14 cellular contexts compared by ENCODE assay signal in genomic region chr4:87527446-87528240, GRCh38. TPM values are rescaled to one million over a fixed set of nuclear protein-coding genes. Genes with fewer than 3 reads are reported as not detected.
DNase-seq lines count a peak whose midpoint lies in the region; TF ChIP-seq lines count a peak whose summit lies in the region.
"Had no signal": no experiment of that assay in that cellular context is flagged by ENCODE, and none has a peak within 500 bp of the region (broad histone marks: within the 10 kb centered on the region; RNA-seq: fewer than 3 reads in every experiment).

No MANE protein-coding gene starts in this region.

- TF ChIP-seq CTCF in breast epithelium (IDR thresholded peaks at IDR 0.05) (no peak), mammary epithelial cell (conservative IDR thresholded peaks at IDR 0.05 in 1 of 2, IDR thresholded peaks at IDR 0.05 in 1 of 2; ENCODE audit: extremely low read depth in 1 of 2, insufficient read depth in 1 of 2, low read depth in 1 of 2, low read length in 2 of 2) (no peak), left ventricle myocardium inferior (IDR thresholded peaks at IDR 0.05; ENCODE audit: borderline replicate concordance) (no peak), prostate gland (IDR thresholded peaks at IDR 0.05) (no peak)

- H3K4me1 ChIP-seq in breast epithelium, result no peaks in the 10 kb centered on the region
- H3K4me1 ChIP-seq in mammary epithelial cell (ENCODE audit: insufficient read depth, low read length), result peaks cover 34% of the 10 kb centered on the region
- H3K4me1 ChIP-seq in left ventricle myocardium inferior, result peaks cover 76% of the 10 kb centered on the region
- no peaks in the 10 kb centered on the region for H3K4me1 ChIP-seq in prostate gland (replicated peaks)

- dilution Hi-C loops in mammary epithelial cell (cut with HindIII; ENCODE audit: low sequenced_read_pairs), result no loop called here

- H3K9me3 ChIP-seq in breast epithelium, result peaks cover 0 to 8% of the 10 kb centered on the region in 2 donors
- peaks cover 7% of the 10 kb centered on the region for H3K9me3 ChIP-seq in mammary epithelial cell (replicated peaks; ENCODE audit: insufficient read depth, low read length)
- H3K9me3 ChIP-seq in left ventricle myocardium inferior (replicated peaks), result peaks cover 11% of the 10 kb centered on the region
- no peaks in the 10 kb centered on the region for H3K9me3 ChIP-seq in prostate gland

- WGBS in mammary epithelial cell (ENCODE audit: low coverage, missing lambda C conversion rate), result 54% methylated on average over 2 of the region's 2 CpGs
- WGBS in prostate gland, result 11% methylated on average over 2 of the region's 2 CpGs

- H3K79me2 ChIP-seq in mammary epithelial cell (ENCODE audit: insufficient read depth, low read length), result no peaks in the 10 kb centered on the region

- peak overlapping the region; percentile 47 to 65 (median 51) for H3K4me3 ChIP-seq in breast epithelium
- H3K4me3 ChIP-seq in mammary epithelial cell (replicated peaks in 1 of 3; ENCODE audit: insufficient read depth in 1 of 3, low read depth in 2 of 3, low read length in 3 of 3), result no peak overlapping the region
- H3K4me3 ChIP-seq in left ventricle myocardium inferior, result peak overlapping the region; percentile 63
- H3K4me3 ChIP-seq in prostate gland, result peak overlapping the region; percentile 30 to 31
- H3K4me3 ChIP-seq: GM12878 had no signal

- no peak overlapping the region for H3K9ac ChIP-seq in mammary epithelial cell (ENCODE audit: insufficient read depth, low read length)

- DNase-seq in breast epithelium (ENCODE audit: low spot score in 2 of 2) (no peak), mammary epithelial cell (no peak), left ventricle myocardium inferior (peak; percentile 28), prostate gland (ENCODE audit: low spot score) (peak; percentile 33), HPDE6-E6E7 (ENCODE audit: extremely low spot score) (no peak), NCI-H446 (lab: John Stamatoyannopoulos, UW) (no peak), HK-2 (ENCODE audit: unreplicated experiment) (no peak), DMS 273 (lab: John Stamatoyannopoulos, UW; ENCODE audit: unreplicated experiment) (no peak)
- DNase-seq: amniotic stem cell; KG1; NCI-H2081; stimulated activated naive CD4-positive, alpha-beta T cell treated with Interleukin-2 at 50 U/mL for 16 hours had no signal

- intact Hi-C loops in breast epithelium (cut with DNase I; ENCODE audit: low total_unique reads), result no loop called here
- intact Hi-C loops in mammary epithelial cell (cut with micrococcal nuclease), result no loop called here
- intact Hi-C loops in left ventricle myocardium inferior (cut with micrococcal nuclease), result no loop called here
- intact Hi-C loops in prostate gland (cut with DNase I), result loop anchor here (10.0 kb wide), 1 partner anchor 757 kb away; the partner anchor contains the start of gene PPM1K

- no peak overlapping the region for H3K4me2 ChIP-seq in mammary epithelial cell (ENCODE audit: insufficient read depth, low read depth, low read length)

- H3K27me3 ChIP-seq in breast epithelium (no peaks in the 10 kb centered on the region), mammary epithelial cell (ENCODE audit: insufficient read depth, low read length) (no peaks in the 10 kb centered on the region), left ventricle myocardium inferior (ENCODE audit: low read depth) (no peaks in the 10 kb centered on the region), prostate gland (replicated peaks; ENCODE audit: insufficient read depth) (no peaks in the 10 kb centered on the region)

- no TSS peak for BruUV-seq in mammary epithelial cell (replicated peaks; lab: Mats Ljungman, UMichigan)

- H3K36me3 ChIP-seq in breast epithelium (no peaks in the 10 kb centered on the region), mammary epithelial cell (ENCODE audit: insufficient read depth, low read length) (no peaks in the 10 kb centered on the region), left ventricle myocardium inferior (peaks cover 20% of the 10 kb centered on the region), prostate gland (no peaks in the 10 kb centered on the region)

- H3K27ac ChIP-seq in breast epithelium, result peak overlapping the region; percentile 82 to 89
- no peak overlapping the region for H3K27ac ChIP-seq in mammary epithelial cell (ENCODE audit: insufficient read depth, low read depth, low read length)
- H3K27ac ChIP-seq in left ventricle myocardium inferior (replicated peaks), result peak overlapping the region; percentile 93
- H3K27ac ChIP-seq in prostate gland, result peak overlapping the region; percentile 88
- H3K27ac ChIP-seq: epithelial cell of prostate had no signal

- in situ Hi-C loops in mammary epithelial cell (cut with MboI; ENCODE audit: low sequenced_read_pairs in 2 of 2), result no loop called here

- CTCF ChIA-PET in mammary epithelial cell (lab: Charles Lee; ENCODE audit: low non-redundant PET), result no interaction called here

- no peaks in the 10 kb centered on the region for H4K20me1 ChIP-seq in mammary epithelial cell (ENCODE audit: insufficient read depth, low read length)

- TF ChIP-seq POLR2A in breast epithelium (IDR thresholded peaks at IDR 0.05) (no peak), prostate gland (IDR thresholded peaks at IDR 0.05) (no peak)

- no peak overlapping the region for H2AFZ ChIP-seq in mammary epithelial cell (ENCODE audit: low read depth, low read length)

RNA-seq across cellular contexts. Expression of gene SPARCL1, which starts 1.5 kb away (rescaled TPM):
- 100 to 1,000 TPM; 368 to 408 (median 371) TPM for total RNA-seq in breast epithelium
- 1 to 10 TPM in 1 of 2 donors, not detected in 1; 1.2 TPM for total RNA-seq in mammary epithelial cell
- 0.01 TPM for polyA plus RNA-seq in mammary epithelial cell
- not detected for polyA minus RNA-seq in mammary epithelial cell
- total RNA-seq in left ventricle myocardium inferior, result 292 TPM
- 100 to 1,000 TPM; 248 to 377 TPM for total RNA-seq in prostate gland

Comparison
In these comparisons a context has a peak if more than half of its experiments do, and no peak if none do; other contexts are left out.
1. H3K4me3 ChIP-seq: peak in breast epithelium (3 of 3), left ventricle myocardium inferior (single experiment) and prostate gland (2 of 2); none in mammary epithelial cell (0 of 3).
2. RNA of gene SPARCL1, which starts 1.5 kb away (total RNA-seq): 248 to 377 TPM in prostate gland, 368 to 408 TPM in breast epithelium and 292 TPM in left ventricle myocardium inferior (single experiment); 1.2 TPM in mammary epithelial cell; every median in the first group is over 100 times any median in the second.
3. DNase-seq: peak in left ventricle myocardium inferior (single experiment) and prostate gland (single experiment); none in breast epithelium (0 of 2), mammary epithelial cell (single experiment), HPDE6-E6E7 (single experiment), NCI-H446 (0 of 2), HK-2 (single experiment) and DMS 273 (single experiment).